In the genomic region with DNA sequence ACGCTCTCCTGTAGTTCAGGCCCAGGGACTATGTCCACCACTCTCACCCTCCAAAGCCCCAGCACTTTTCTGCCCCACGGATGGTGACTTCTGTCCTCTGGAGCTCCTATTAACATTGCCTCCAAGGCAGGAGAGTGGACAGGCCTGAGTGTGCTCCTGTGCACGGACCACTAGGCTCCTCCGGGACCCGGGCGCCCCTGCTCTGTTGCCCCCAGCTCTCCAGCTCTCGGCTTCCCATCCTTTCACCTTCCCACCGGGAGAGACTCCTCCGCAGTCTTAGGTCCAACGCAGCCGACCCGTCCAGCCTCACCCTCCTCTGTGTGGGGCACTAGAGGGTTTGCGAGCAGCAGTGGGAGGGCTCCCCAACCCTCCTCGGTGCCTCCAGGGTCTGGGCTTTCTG, we compare ENCODE assay signal across 16 cellular contexts. TPM values are rescaled to one million over a fixed set of nuclear protein-coding genes. Genes with fewer than 3 reads are reported as not detected.
DNase-seq lines count a peak whose midpoint lies in the region; ATAC-seq and TF ChIP-seq lines count a peak whose summit lies in the region.
"Had no signal": no experiment of that assay in that cellular context is flagged by ENCODE, and none has a peak within 500 bp of the region (broad histone marks: within the 10 kb centered on the region; RNA-seq: fewer than 3 reads in every experiment).

No MANE protein-coding gene starts in this region.

- peaks cover 86% of the 10 kb centered on the region for H3K36me3 ChIP-seq in Panc1 (ENCODE audit: control insufficient read depth, insufficient read depth, low read length)
- H3K36me3 ChIP-seq in suprapubic skin = peaks cover 97% of the 10 kb centered on the region

- no peaks in the 10 kb centered on the region for H3K9me3 ChIP-seq in Panc1 (ENCODE audit: control insufficient read depth, insufficient read depth, low read depth, low read length)
- no peaks in the 10 kb centered on the region for H3K9me3 ChIP-seq in suprapubic skin
- H3K9me3 ChIP-seq: left lung had no signal

- POLR2A ChIA-PET in Panc1 (lab: Charles Lee) = interaction anchor here (0.6 kb wide), 2 partner anchors 144 to 324 kb away, joined by 3 to 5 read pairs; no protein-coding TSS in a partner anchor

- H3K4me1 ChIP-seq in Panc1 (ENCODE audit: control insufficient read depth, insufficient read depth, low read length) (peaks cover 76% of the 10 kb centered on the region), suprapubic skin (peaks cover 56% of the 10 kb centered on the region)

- no peak for TF ChIP-seq POLR2A in suprapubic skin (IDR thresholded peaks at IDR 0.05)

- TF ChIP-seq EP300 in suprapubic skin (IDR thresholded peaks at IDR 0.05) = no peak

- H3K4me3 Mint-ChIP-seq in natural killer cell = no peak overlapping the region
- H3K4me3 Mint-ChIP-seq: activated T-cell treated with anti-CD3 and anti-CD28 coated beads, Interleukin-2, amount 50 U/mL, for 24 hours had no signal

- no TSS peak for BruUV-seq in Panc1 (replicated peaks; lab: Mats Ljungman, UMichigan)

- H3K27me3 ChIP-seq in Panc1 (ENCODE audit: control insufficient read depth, insufficient read depth, low read length) = no peaks in the 10 kb centered on the region
- no peaks in the 10 kb centered on the region for H3K27me3 ChIP-seq in suprapubic skin
- H3K27me3 ChIP-seq: left lung had no signal

- CTCF ChIA-PET in Panc1 (lab: Charles Lee) = interaction anchor here (0.9 kb wide), 1 partner anchor 125 kb away, joined by 3 read pairs; no protein-coding TSS in a partner anchor

- DNase-seq in Panc1 (ENCODE audit: low read depth, low spot score) (no peak), natural killer cell (no peak), suprapubic skin (ENCODE audit: low spot score in 2 of 2) (no peak), iPS-NIHi7 (ENCODE audit: extremely low spot score) (no peak), cerebellar nuclear complex (lab: John Stamatoyannopoulos, UW) (no peak), hippocampal formation (lab: John Stamatoyannopoulos, UW) (no peak)
- DNase-seq: activated T-cell treated with anti-CD3 and anti-CD28 coated beads, Interleukin-2, amount 50 U/mL, for 24 hours; effector memory CD4-positive, alpha-beta T cell; EL; GM23248; left lung; NCI-H2171 treated with DMSO at 0.1 percent for 48 hours; occipital lobe had no signal

- H3K4me3 ChIP-seq in Panc1 (ENCODE audit: low read depth in 2 of 2, low read length in 2 of 2) = no peak overlapping the region
- no peak overlapping the region for H3K4me3 ChIP-seq in suprapubic skin
- H3K4me3 ChIP-seq: GM23248, left lung had no signal

- TF ChIP-seq CTCF in Panc1 (IDR thresholded peaks at IDR 0.05) (no peak), natural killer cell (IDR thresholded peaks at IDR 0.05) (no peak), suprapubic skin (IDR thresholded peaks at IDR 0.05) (no peak)

- H3K27ac ChIP-seq in Panc1 (ENCODE audit: low read length) = peak overlapping the region; percentile 68
- peak overlapping the region; percentile 72 for H3K27ac ChIP-seq in cingulate gyrus (ENCODE audit: low read depth, low read length)
- H3K27ac ChIP-seq in suprapubic skin = peak overlapping the region; percentile 28
- H3K27ac ChIP-seq: C4-2B, GM23248, left lung had no signal

- peak overlapping the region; percentile 47 to 67 for H3K27ac Mint-ChIP-seq in natural killer cell
- H3K27ac Mint-ChIP-seq: activated T-cell treated with anti-CD3 and anti-CD28 coated beads, Interleukin-2, amount 50 U/mL, for 24 hours had no signal

- H3K27me3 Mint-ChIP-seq in natural killer cell (ENCODE audit: low read depth in 2 of 2) = no peaks in the 10 kb centered on the region
- H3K27me3 Mint-ChIP-seq: activated T-cell treated with anti-CD3 and anti-CD28 coated beads, Interleukin-2, amount 50 U/mL, for 24 hours had no signal

- in situ Hi-C loops in Panc1 (cut with HindIII; ENCODE audit: low pct_unique_long_range_greater_than_20kb, low sequenced_read_pairs) = no loop called here

- ATAC-seq in Panc1 = no peak
- ATAC-seq in natural killer cell = no peak
- ATAC-seq in GM18870 (IDR thresholded peaks at IDR 0.05; ENCODE audit: unreplicated experiment) = no peak
- ATAC-seq: left lung had no signal

- intact Hi-C loops in Panc1 (cut with micrococcal nuclease; ENCODE audit: unreplicated experiment) = no loop called here
- intact Hi-C loops in natural killer cell (cut with micrococcal nuclease) = no loop called here

- 88% methylated on average over 13 of the region's 14 CpGs for WGBS in suprapubic skin

- no peaks in the 10 kb centered on the region for H3K36me3 Mint-ChIP-seq in natural killer cell

- H3K9me3 Mint-ChIP-seq in natural killer cell = no peaks in the 10 kb centered on the region
- H3K9me3 Mint-ChIP-seq: activated T-cell treated with anti-CD3 and anti-CD28 coated beads, Interleukin-2, amount 50 U/mL, for 24 hours had no signal

- peaks cover 10 to 16% of the 10 kb centered on the region in 2 donors for H3K4me1 Mint-ChIP-seq in natural killer cell

RNA-seq across cellular contexts. Expression of gene CAPN12, which starts 30.4 kb away (rescaled TPM):
- total RNA-seq in Panc1 (2021; ENCODE audit: unreplicated experiment) = 58.5 TPM
- polyA plus RNA-seq in Panc1 (2012; ENCODE audit: insufficient read length) = 81.4 TPM
- total RNA-seq in natural killer cell = 10 to 100 TPM in 2 of 3 donors, 1 to 10 TPM in 1; 7.4 to 51.0 (median 26.7) TPM
- total RNA-seq in suprapubic skin = 10 to 100 TPM in 3 of 4 donors, 1 to 10 TPM in 1; 8.0 to 31.3 (median 15.7) TPM
- total RNA-seq: occipital lobe had no signal

RNA-seq across cellular contexts. Expression of gene LGALS7, which starts 59.5 kb away (rescaled TPM):
- total RNA-seq in Panc1 (2021; ENCODE audit: unreplicated experiment) (not detected), natural killer cell (not detected), suprapubic skin (1,000 to 10,000 TPM in 1 of 4 donors, 100 to 1,000 TPM in 2, 10 to 100 TPM in 1; 51.3 to 1,491 (median 446) TPM)
- polyA plus RNA-seq in Panc1 (2012; ENCODE audit: insufficient read length) = not detected
- total RNA-seq: GM23248 had no signal
- polyA plus RNA-seq: GM23248 had no signal

Comparison
In these comparisons a context has a peak if more than half of its experiments do, and no peak if none do; other contexts are left out.
1. RNA of gene LGALS7, which starts 59.5 kb away (total RNA-seq): 51.3 to 1,491 TPM in suprapubic skin; not detected in Panc1 (single experiment) and not detected in natural killer cell; every median in the first group is over 10 times any median in the second.
2. Peak in every context shown above with its lines, with median percentiles within 50 percentile points of each other: H3K27ac ChIP-seq.